ENCODE assay signal across 10 cellular contexts in genomic region chr3:192915724-192916123, GRCh38. TPM values are rescaled to one million over a fixed set of nuclear protein-coding genes. Genes with fewer than 3 reads are reported as not detected.
DNase-seq lines count a peak whose midpoint lies in the region; ATAC-seq, FAIRE-seq and TF ChIP-seq lines count a peak whose summit lies in the region.
"Had no signal": no experiment of that assay in that cellular context is flagged by ENCODE, and none has a peak within 500 bp of the region (broad histone marks: within the 10 kb centered on the region; RNA-seq: fewer than 3 reads in every experiment).

No MANE protein-coding gene starts in this region.

- no peak for FAIRE-seq in endothelial cell of umbilical vein (lab: Jason Lieb, UNC)
- FAIRE-seq: islet of Langerhans had no signal

- no peaks in the 10 kb centered on the region for H4K20me1 ChIP-seq in endothelial cell of umbilical vein (replicated peaks; ENCODE audit: control insufficient read depth, extremely low read depth, insufficient read depth, low read length)

- H3K79me2 ChIP-seq in endothelial cell of umbilical vein (ENCODE audit: control insufficient read depth, insufficient read depth, low read length), result peaks cover 16% of the 10 kb centered on the region

- no TSS peak for BruUV-seq in endothelial cell of umbilical vein (replicated peaks; lab: Mats Ljungman, UMichigan)

- WGBS in psoas muscle, 3 donors, result 93 to 98% (median 96%) methylated on average over 2 of the region's 2 CpGs

- no peak overlapping the region for H2AFZ ChIP-seq in endothelial cell of umbilical vein (ENCODE audit: low read depth, low read length)

- no peaks in the 10 kb centered on the region for H3K9me3 ChIP-seq in endothelial cell of umbilical vein (replicated peaks; ENCODE audit: control insufficient read depth, insufficient read depth, low read length)
- no peaks in the 10 kb centered on the region for H3K9me3 ChIP-seq in psoas muscle

- POLR2A ChIA-PET in endothelial cell of umbilical vein (lab: Charles Lee), result no interaction called here

- H3K9ac ChIP-seq in endothelial cell of umbilical vein (replicated peaks; ENCODE audit: extremely low read depth, insufficient read depth, low read length), result no peak overlapping the region

- peak overlapping the region; percentile 75 for H3K4me2 ChIP-seq in endothelial cell of umbilical vein (ENCODE audit: insufficient read depth, low read length)

- H3K4me1 ChIP-seq in endothelial cell of umbilical vein (ENCODE audit: control insufficient read depth, extremely low read depth, insufficient read depth, low read length) (peaks cover 9% of the 10 kb centered on the region), psoas muscle (peaks cover 4% of the 10 kb centered on the region)

- intact Hi-C loops in endothelial cell of umbilical vein (cut with micrococcal nuclease) (loop anchor here (2.0 to 5.0 kb wide), 4 partner anchors 38 to 677 kb away; partner anchors contain the start of gene OPA1), psoas muscle (cut with DNase I) (loop anchor here (2.0 to 10.0 kb wide), 4 partner anchors 48 to 129 kb away; no protein-coding TSS in a partner anchor)

- H3K9me1 ChIP-seq in endothelial cell of umbilical vein (replicated peaks; ENCODE audit: control insufficient read depth, extremely low read depth, insufficient read depth, low read length), result no peaks in the 10 kb centered on the region

- H3K4me3 ChIP-seq in endothelial cell of umbilical vein (replicated peaks in 1 of 3; ENCODE audit: insufficient read depth in 1 of 3, low read depth in 1 of 3, low read length in 3 of 3) (no peak overlapping the region), psoas muscle (peak overlapping the region; percentile 71), coronary artery (no peak overlapping the region)

- H3K27ac ChIP-seq in endothelial cell of umbilical vein (ENCODE audit: insufficient read depth, low read depth, low read length), result no peak overlapping the region
- H3K27ac ChIP-seq in psoas muscle, result no peak overlapping the region
- no peak overlapping the region for H3K27ac ChIP-seq in coronary artery

- CTCF ChIA-PET in endothelial cell of umbilical vein (lab: Charles Lee), result interaction anchor here (0.9 to 4.5 kb wide), 20 partner anchors 10 to 657 kb away, joined by 3 to 76 read pairs (median 4); no protein-coding TSS in a partner anchor

- ATAC-seq in psoas muscle (no peak), HG02571 (IDR thresholded peaks at IDR 0.05; ENCODE audit: unreplicated experiment) (no peak), HG02642 (IDR thresholded peaks at IDR 0.05; ENCODE audit: poor library complexity, unreplicated experiment) (no peak)

- DNase-seq in NCI-H82 (lab: John Stamatoyannopoulos, UW), result peak; percentile 45
- no peak for DNase-seq in NCI-H82 treated with DMSO at 0.1 percent for 48 hours (lab: John Stamatoyannopoulos, UW; ENCODE audit: unreplicated experiment)
- peak; percentile 35 for DNase-seq in NCI-H2227 treated with DMSO at 0.1 percent for 48 hours (lab: John Stamatoyannopoulos, UW)
- DNase-seq in endothelial cell of umbilical vein (ENCODE audit: low read depth, low spot score), result no peak
- no peak for DNase-seq in psoas muscle
- no peak for DNase-seq in coronary artery (ENCODE audit: low spot score)
- DNase-seq: activated gamma-delta T cell had no signal

- TF ChIP-seq POLR2A in endothelial cell of umbilical vein (IDR thresholded peaks at IDR 0.05; ENCODE audit: low read depth, low read length), result no peak

- H3K36me3 ChIP-seq in endothelial cell of umbilical vein (ENCODE audit: control insufficient read depth in 2 of 2, extremely low read depth in 1 of 2, insufficient read depth in 2 of 2, low read length in 2 of 2) (no peaks in the 10 kb centered on the region), psoas muscle (ENCODE audit: insufficient read depth in 1 of 2, low read depth in 1 of 2) (no peaks in the 10 kb centered on the region)

- TF ChIP-seq CTCF in endothelial cell of umbilical vein (IDR thresholded peaks at IDR 0.05; ENCODE audit: extremely low read depth in 1 of 2, insufficient read depth in 1 of 2, low read depth in 1 of 2, low read length in 2 of 2) (no peak), psoas muscle (IDR thresholded peaks at IDR 0.05) (no peak), coronary artery (IDR thresholded peaks at IDR 0.05) (no peak)

- H3K27me3 ChIP-seq in endothelial cell of umbilical vein (ENCODE audit: control insufficient read depth in 2 of 2, insufficient read depth in 2 of 2, low read length in 2 of 2) (no peaks in the 10 kb centered on the region), psoas muscle (ENCODE audit: insufficient read depth in 3 of 3, low read length in 2 of 3) (no peaks in the 10 kb centered on the region)

- dilution Hi-C loops in endothelial cell of umbilical vein (cut with MboI; ENCODE audit: extremely low pct_ligation_motif_present, low sequenced_read_pairs), result no loop called here

TF ChIP-seq in endothelial cell of umbilical vein, 7 proteins besides CTCF, POLR2A, EP300 and RAD21:
- TF ChIP-seq GATA2 (IDR thresholded peaks at IDR 0.05; ENCODE audit: insufficient read depth, insufficient read length, low read depth, low read length), result no peak
- TF ChIP-seq JUN (IDR thresholded peaks at IDR 0.05; ENCODE audit: borderline replicate concordance, insufficient read depth, insufficient read length, low read depth), result no peak
- TF ChIP-seq MYC (IDR thresholded peaks at IDR 0.05; ENCODE audit: low read depth, low read length), result no peak

RNA-seq across cellular contexts. Expression of gene MB21D2, which starts 1.9 kb away (rescaled TPM):
- total RNA-seq in endothelial cell of umbilical vein (7.2 and 7.4 TPM in 2 replicates), psoas muscle (1 to 10 TPM; 1.3 to 2.6 (median 2.2) TPM)
- polyA plus RNA-seq in endothelial cell of umbilical vein (6.7 TPM in 2 replicates), psoas muscle (1 to 10 TPM in 1 of 3 donors, under 1 TPM in 2; 0.61 to 1.2 (median 0.76) TPM)
- 6.0 and 6.2 TPM in 2 replicates for polyA plus RNA-seq in endothelial cell of umbilical vein (2011; cell fraction: cytosol; rRNA removed)
- polyA plus RNA-seq in endothelial cell of umbilical vein (2011; cell fraction: nucleus; rRNA removed), result 5.4 and 5.7 TPM in 2 replicates
- polyA plus RNA-seq in endothelial cell of umbilical vein (2012), result 5.0 and 7.3 TPM in 2 replicates
- 14.9 and 15.9 TPM in 2 replicates for polyA minus RNA-seq in endothelial cell of umbilical vein
- polyA minus RNA-seq in endothelial cell of umbilical vein (2011; cell fraction: cytosol; rRNA and poly(A)+ RNA removed), result 2.9 TPM
- 9.6 and 10.3 TPM in 2 replicates for polyA minus RNA-seq in endothelial cell of umbilical vein (2011; cell fraction: nucleus; rRNA and poly(A)+ RNA removed)

Comparison
In these comparisons a context has a peak if more than half of its experiments do, and no peak if none do; other contexts are left out.
1. DNase-seq: peak in NCI-H82 (single experiment) and NCI-H2227 treated with DMSO at 0.1 percent for 48 hours (single experiment); none in NCI-H82 treated with DMSO at 0.1 percent for 48 hours (single experiment), endothelial cell of umbilical vein (single experiment), psoas muscle (0 of 2) and coronary artery (single experiment).